In genomic region chr19:40819479-40820234, GRCh38 we compare ENCODE assay signal across 8 cellular contexts. TPM values are rescaled to one million over a fixed set of nuclear protein-coding genes. Genes with fewer than 3 reads are reported as not detected.
DNase-seq lines count a peak whose midpoint lies in the region; ATAC-seq and TF ChIP-seq lines count a peak whose summit lies in the region.
"Not testable (repeated sequence)": the region's sequence is repeated elsewhere in the genome, so short reads cannot be mapped to it uniquely, and the experiment has no call there.

No MANE protein-coding gene starts in this region.

- not testable (repeated sequence) for H3K9ac ChIP-seq in KMS-11

- intact Hi-C loops in breast epithelium (cut with DNase I; ENCODE audit: low total_unique reads) (loop anchor here (10.0 kb wide), 1 partner anchor 155 kb away; no protein-coding TSS in a partner anchor), heart right ventricle (cut with DNase I) (loop anchor here in 7 of 10 donors (1.0 to 5.0 kb wide), 6 partner anchors 19 to 308 kb away; no protein-coding TSS in a partner anchor)

- ATAC-seq in heart right ventricle: peak in 6 of 8 donors; percentile 34 to 62 (median 42)

- peak; percentile 89 for TF ChIP-seq CTCF in KMS-11 (conservative IDR thresholded peaks at IDR 0.05; ENCODE audit: low read depth, low read length)
- TF ChIP-seq CTCF in breast epithelium (IDR thresholded peaks at IDR 0.05): peak; percentile 75 to 95 (median 86)
- TF ChIP-seq CTCF in heart right ventricle (IDR thresholded peaks at IDR 0.05): peak; percentile 81 to 86 (median 82)
- TF ChIP-seq CTCF in osteoblast (IDR thresholded peaks at IDR 0.05; ENCODE audit: extremely low read depth, low read depth, low read length): peak; percentile 71

- H3K27ac ChIP-seq in KMS-11; osteoblast (ENCODE audit: low read depth, low read length): not testable (repeated sequence)
- H3K27ac ChIP-seq in breast epithelium (peak overlapping the region; percentile 61 to 62), heart right ventricle (peak overlapping the region in 5 of 10 donors; percentile 41 to 63 (median 54)), thymus (ENCODE audit: low read depth) (peak overlapping the region; percentile 18)

- H4K20me1 ChIP-seq in KMS-11 (ENCODE audit: insufficient read depth); osteoblast (ENCODE audit: insufficient read depth, low read length): not testable (repeated sequence)

- H3K36me3 ChIP-seq in KMS-11 (ENCODE audit: insufficient read depth); breast epithelium; heart right ventricle; osteoblast (ENCODE audit: insufficient read depth, low read length); thymus (ENCODE audit: control insufficient read depth, insufficient read depth): not testable (repeated sequence)

- H2AFZ ChIP-seq in KMS-11 (ENCODE audit: low read depth); osteoblast (ENCODE audit: low read length): not testable (repeated sequence)

- 47 to 52% methylated on average over 6 of the region's 6 CpGs for WGBS in heart right ventricle, 2 donors
- WGBS in thymus: 43% methylated on average over 6 of the region's 6 CpGs

- peaks cover 18% of the 10 kb centered on the region for H3K4me1 ChIP-seq in KMS-11 (ENCODE audit: low read depth, poor library complexity, severe bottlenecking)
- not testable (repeated sequence) for H3K4me1 ChIP-seq in breast epithelium; osteoblast (ENCODE audit: insufficient read depth, low read length); thymus (ENCODE audit: control insufficient read depth, insufficient read depth, low read length)
- H3K4me1 ChIP-seq in heart right ventricle: peaks cover 7 to 42% (median 28%) of the 10 kb centered on the region in 9 donors

- not testable (repeated sequence) for H3K27me3 ChIP-seq in KMS-11 (ENCODE audit: insufficient read depth, low read depth); breast epithelium; heart right ventricle; osteoblast (ENCODE audit: insufficient read depth, low read length); thymus (ENCODE audit: control insufficient read depth, insufficient read depth)

- H3K4me2 ChIP-seq in KMS-11: peak overlapping the region; percentile 39; the same call in 1 of the 2 replicates
- not testable (repeated sequence) for H3K4me2 ChIP-seq in osteoblast (ENCODE audit: insufficient read depth, low read length)

- not testable (repeated sequence) for H3K9me3 ChIP-seq in breast epithelium; heart right ventricle; osteoblast (ENCODE audit: low read depth, low read length); thymus (ENCODE audit: control insufficient read depth)

- DNase-seq in COLO668 (lab: John Stamatoyannopoulos, UW; ENCODE audit: unreplicated experiment) (peak; percentile 14), OCI-M1 (lab: John Stamatoyannopoulos, UW) (peak; percentile 86), osteoblast (ENCODE audit: insufficient read length, low spot score, missing footprints) (peak; percentile 25)
- peak; percentile 59 to 68 for DNase-seq in activated CD4-positive, alpha-beta T cell treated with anti-CD3 and anti-CD28 coated beads, Interleukin-2, amount 50 U/mL, for 4 hours
- not testable (repeated sequence) for DNase-seq in breast epithelium (ENCODE audit: low spot score in 2 of 2); heart right ventricle

- TF ChIP-seq POLR2A in breast epithelium (IDR thresholded peaks at IDR 0.05): not testable (repeated sequence)

- H3K79me2 ChIP-seq in KMS-11 (ENCODE audit: insufficient read depth, low read depth); osteoblast (ENCODE audit: insufficient read depth, low read length): not testable (repeated sequence)

- not testable (repeated sequence) for H3K4me3 ChIP-seq in KMS-11 (IDR thresholded peaks at IDR 0.05; ENCODE audit: insufficient read depth, low read depth, low read length); breast epithelium; heart right ventricle; osteoblast (ENCODE audit: insufficient read depth, low read length); thymus (ENCODE audit: low read length)

RNA-seq across cellular contexts. Expression of gene EGLN2, which starts 20.7 kb away (rescaled TPM):
- total RNA-seq in breast epithelium (10 to 100 TPM; 78.9 to 90.8 (median 88.5) TPM), heart right ventricle (10 to 100 TPM; 31.8 to 78.3 (median 42.8) TPM), osteoblast (69.8 and 75.1 TPM in 2 replicates)
- polyA plus RNA-seq in heart right ventricle (10 to 100 TPM; 75.3 to 78.6 TPM), thymus (90.3 TPM)

RNA-seq across cellular contexts. Expression of gene CYP2A6, which starts 30.6 kb away (rescaled TPM):
- total RNA-seq in breast epithelium (under 1 TPM in 1 of 3 donors, not detected in 2; 0.64 TPM), heart right ventricle (not detected), osteoblast (not detected in 2 replicates)
- polyA plus RNA-seq in heart right ventricle (not detected), thymus (0.16 TPM)

RNA-seq across cellular contexts. Expression of gene RAB4B, which starts 41.6 kb away (rescaled TPM):
- 10 to 100 TPM; 21.6 to 28.2 (median 22.1) TPM for total RNA-seq in breast epithelium
- 10 to 100 TPM; 11.0 to 25.2 (median 13.5) TPM for total RNA-seq in heart right ventricle
- 10 to 100 TPM; 26.8 to 62.5 TPM for polyA plus RNA-seq in heart right ventricle
- 8.0 and 13.8 TPM in 2 replicates for total RNA-seq in osteoblast
- 86.7 TPM for polyA plus RNA-seq in thymus

RNA-seq across cellular contexts. Expression of gene MIA, which starts 44.3 kb away (rescaled TPM):
- total RNA-seq in breast epithelium (10 to 100 TPM in 1 of 3 donors, 1 to 10 TPM in 1, not detected in 1; 5.6 to 47.3 TPM), heart right ventricle (1 to 10 TPM in 3 of 10 donors, under 1 TPM in 2, not detected in 5; 0.63 to 1.7 (median 1.0) TPM), osteoblast (0.72 TPM in 1 of 2 replicates, not detected in the other)
- polyA plus RNA-seq in heart right ventricle (1 to 10 TPM; 2.0 to 2.4 TPM), thymus (38.7 TPM)
